Comparison of ENCODE assay signal across 10 cellular contexts in genomic region chr19:54431255-54431838, GRCh38. TPM values are rescaled to one million over a fixed set of nuclear protein-coding genes. Genes with fewer than 3 reads are reported as not detected.
DNase-seq lines count a peak whose midpoint lies in the region; ATAC-seq and TF ChIP-seq lines count a peak whose summit lies in the region.
"Had no signal": no experiment of that assay in that cellular context is flagged by ENCODE, and none has a peak within 500 bp of the region (broad histone marks: within the 10 kb centered on the region; RNA-seq: fewer than 3 reads in every experiment).

No MANE protein-coding gene starts in this region.

- no peak overlapping the region for H3K4me3 ChIP-seq in CD4-positive, CD25-positive, alpha-beta regulatory T cell (ENCODE audit: low read depth, low read length)
- no peak overlapping the region for H3K4me3 ChIP-seq in foreskin fibroblast (ENCODE audit: low read depth in 1 of 2, low read length in 2 of 2)

- in situ Hi-C loops in GM13976 (cut with MboI; ENCODE audit: low sequenced_read_pairs, unreplicated experiment), result no loop called here

- H3K4me1 ChIP-seq in CD4-positive, CD25-positive, alpha-beta regulatory T cell (ENCODE audit: control insufficient read depth, insufficient read depth, low read length, poor library complexity, severe bottlenecking), result peaks cover 17% of the 10 kb centered on the region
- H3K4me1 ChIP-seq in foreskin keratinocyte, result no peaks in the 10 kb centered on the region

- ATAC-seq in CD4-positive, CD25-positive, alpha-beta regulatory T cell (ENCODE audit: low read depth in 2 of 2), result no peak
- ATAC-seq in memory B cell (ENCODE audit: low read depth) (no peak), HG03175 (IDR thresholded peaks at IDR 0.05; ENCODE audit: unreplicated experiment) (no peak), foreskin keratinocyte (no peak)

- H3K36me3 Mint-ChIP-seq in CD4-positive, CD25-positive, alpha-beta regulatory T cell, result no peaks in the 10 kb centered on the region
- H3K36me3 Mint-ChIP-seq in memory B cell, result no peaks in the 10 kb centered on the region

- peak overlapping the region in 2 of 3 donors; percentile 31 to 60 for H3K27ac Mint-ChIP-seq in CD4-positive, CD25-positive, alpha-beta regulatory T cell
- H3K27ac Mint-ChIP-seq in memory B cell, result no peak overlapping the region

- no peak for DNase-seq in CD4-positive, CD25-positive, alpha-beta regulatory T cell
- DNase-seq in LoVo (ENCODE audit: low spot score) (peak; percentile 74), cerebellum (ENCODE audit: low spot score) (peak; percentile 32), memory B cell (ENCODE audit: low spot score in 2 of 2) (no peak), foreskin fibroblast (no peak), GM13976 (ENCODE audit: low spot score) (no peak), foreskin keratinocyte (no peak)
- DNase-seq: NCI-H187 treated with DMSO at 0.1 percent for 48 hours had no signal

- H3K9me3 Mint-ChIP-seq in CD4-positive, CD25-positive, alpha-beta regulatory T cell, result no peaks in the 10 kb centered on the region
- H3K9me3 Mint-ChIP-seq in memory B cell, result no peaks in the 10 kb centered on the region

- peaks cover 14% of the 10 kb centered on the region for H3K27me3 Mint-ChIP-seq in CD4-positive, CD25-positive, alpha-beta regulatory T cell
- peaks cover 19% of the 10 kb centered on the region for H3K27me3 Mint-ChIP-seq in memory B cell

- H3K36me3 ChIP-seq in CD4-positive, CD25-positive, alpha-beta regulatory T cell (ENCODE audit: control insufficient read depth, insufficient read depth, low read length), result no peaks in the 10 kb centered on the region

- H3K9me3 ChIP-seq in CD4-positive, CD25-positive, alpha-beta regulatory T cell (ENCODE audit: control insufficient read depth in 2 of 2, low read length in 2 of 2), result no peaks in the 10 kb centered on the region

- no peaks in the 10 kb centered on the region for H3K27me3 ChIP-seq in CD4-positive, CD25-positive, alpha-beta regulatory T cell (ENCODE audit: control insufficient read depth, insufficient read depth, low read length)
- peaks cover 17% of the 10 kb centered on the region for H3K27me3 ChIP-seq in foreskin keratinocyte

- peak overlapping the region in 1 of 4 donors; percentile 74 for H3K4me3 Mint-ChIP-seq in CD4-positive, CD25-positive, alpha-beta regulatory T cell
- H3K4me3 Mint-ChIP-seq in memory B cell, result peak overlapping the region; percentile 69

- no peak overlapping the region for H3K27ac ChIP-seq in CD4-positive, CD25-positive, alpha-beta regulatory T cell (ENCODE audit: insufficient read depth, low read length, poor library complexity, severe bottlenecking)
- no peak overlapping the region for H3K27ac ChIP-seq in foreskin keratinocyte

- H3K4me1 Mint-ChIP-seq in CD4-positive, CD25-positive, alpha-beta regulatory T cell, result peaks cover 0 to 22% (median 7%) of the 10 kb centered on the region in 4 donors
- peaks cover 20% of the 10 kb centered on the region for H3K4me1 Mint-ChIP-seq in memory B cell

- TF ChIP-seq CTCF in foreskin fibroblast (IDR thresholded peaks at IDR 0.05; ENCODE audit: low read depth, low read length) (no peak), GM13976 (IDR thresholded peaks at IDR 0.05; ENCODE audit: borderline replicate concordance, control extremely low read depth, extremely low read depth, insufficient read depth, missing control alignments) (no peak), foreskin keratinocyte (conservative IDR thresholded peaks at IDR 0.05) (no peak)

RNA-seq across cellular contexts. Expression of gene TTYH1, which starts 16.1 kb away (rescaled TPM):
- not detected for total RNA-seq in CD4-positive, CD25-positive, alpha-beta regulatory T cell
- under 1 TPM in 3 of 4 donors, not detected in 1; 0.17 to 1.00 (median 0.31) TPM for polyA plus RNA-seq in CD4-positive, CD25-positive, alpha-beta regulatory T cell
- total RNA-seq in cerebellum (119 TPM), foreskin keratinocyte (not detected in 2 replicates)
- polyA plus RNA-seq in foreskin keratinocyte, result not detected in 2 replicates
- total RNA-seq: endothelial cell of umbilical vein had no signal
- polyA plus RNA-seq: endothelial cell of umbilical vein had no signal

RNA-seq across cellular contexts. Expression of gene LENG8, which starts 17.7 kb away (rescaled TPM):
- 558 TPM for total RNA-seq in CD4-positive, CD25-positive, alpha-beta regulatory T cell
- 1 to 10 TPM; 3.9 to 8.6 (median 6.1) TPM for polyA plus RNA-seq in CD4-positive, CD25-positive, alpha-beta regulatory T cell
- total RNA-seq in cerebellum, result 49.7 TPM
- total RNA-seq in foreskin keratinocyte, result 31.1 and 43.5 TPM in 2 replicates
- polyA plus RNA-seq in foreskin keratinocyte, result 34.1 and 41.2 TPM in 2 replicates

RNA-seq across cellular contexts. Expression of gene LENG9, which starts 32.2 kb away (rescaled TPM):
- total RNA-seq in CD4-positive, CD25-positive, alpha-beta regulatory T cell, result 3.9 TPM
- under 1 TPM in 3 of 4 donors, not detected in 1; 0.21 to 0.73 (median 0.33) TPM for polyA plus RNA-seq in CD4-positive, CD25-positive, alpha-beta regulatory T cell
- total RNA-seq in cerebellum (1.3 TPM), foreskin keratinocyte (4.8 and 5.0 TPM in 2 replicates)
- polyA plus RNA-seq in foreskin keratinocyte, result 4.1 and 5.2 TPM in 2 replicates

RNA-seq across cellular contexts. Expression of gene CDC42EP5, which starts 41.7 kb away (rescaled TPM):
- not detected for total RNA-seq in CD4-positive, CD25-positive, alpha-beta regulatory T cell
- not detected for polyA plus RNA-seq in CD4-positive, CD25-positive, alpha-beta regulatory T cell
- 3.9 TPM for total RNA-seq in cerebellum
- 27.1 and 32.1 TPM in 2 replicates for total RNA-seq in foreskin keratinocyte
- polyA plus RNA-seq in foreskin keratinocyte, result 43.4 and 66.8 TPM in 2 replicates

Comparison
In these comparisons a context has a peak if more than half of its experiments do, and no peak if none do; other contexts are left out.
1. DNase-seq: peak in LoVo (single experiment) and cerebellum (single experiment); none in CD4-positive, CD25-positive, alpha-beta regulatory T cell (0 of 3), memory B cell (0 of 2), foreskin fibroblast (0 of 2), GM13976 (single experiment) and foreskin keratinocyte (0 of 2).
2. RNA of gene TTYH1, which starts 16.1 kb away (total RNA-seq): 119 TPM in cerebellum (single experiment); not detected in CD4-positive, CD25-positive, alpha-beta regulatory T cell (single experiment) and not detected in foreskin keratinocyte; every median in the first group is over 100 times any median in the second.
3. RNA of gene LENG8, which starts 17.7 kb away (total RNA-seq): 558 TPM in CD4-positive, CD25-positive, alpha-beta regulatory T cell (single experiment); 49.7 TPM in cerebellum (single experiment) and 31.1 to 43.5 TPM in foreskin keratinocyte; every median in the first group is over 10 times any median in the second.